9 cellular contexts compared by ENCODE assay signal in genomic region chr10:132443998-132444876, GRCh38. TPM values are rescaled to one million over a fixed set of nuclear protein-coding genes. Genes with fewer than 3 reads are reported as not detected.
DNase-seq lines count a peak whose midpoint lies in the region; ATAC-seq and TF ChIP-seq lines count a peak whose summit lies in the region.
"Had no signal": no experiment of that assay in that cellular context is flagged by ENCODE, and none has a peak within 500 bp of the region (broad histone marks: within the 10 kb centered on the region; RNA-seq: fewer than 3 reads in every experiment).

No MANE protein-coding gene starts in this region.

- H3K27me3 Mint-ChIP-seq in activated T-cell treated with anti-CD3 and anti-CD28 coated beads, Interleukin-2, amount 50 U/mL, for 24 hours, result no peaks in the 10 kb centered on the region
- no peaks in the 10 kb centered on the region for H3K27me3 Mint-ChIP-seq in activated T-cell treated with anti-CD3 and anti-CD28 coated beads, Interleukin-2, amount 50 U/mL, for 4 hours (ENCODE audit: low read depth)
- H3K27me3 Mint-ChIP-seq in activated T-helper 1 cell treated with anti-CD3 and anti-CD28 coated beads, Interleukin-12 subunit alpha, Interleukin-12 subunit beta, Interleukin-2, Interleukin-4 antibody, amounts not matched to agents 30 ng/mL and 10 ng/mL and 1 ng/mL, durations not matched to agents 14 hours and 24 hours and 36 hours (ENCODE audit: insufficient read depth), result peaks cover 1% of the 10 kb centered on the region
- H3K27me3 Mint-ChIP-seq in osteocyte (ENCODE audit: unreplicated experiment), result no peaks in the 10 kb centered on the region

- intact Hi-C loops in activated T-helper 1 cell treated with anti-CD3 and anti-CD28 coated beads, Interleukin-12 subunit alpha, Interleukin-12 subunit beta, Interleukin-2, Interleukin-4 antibody, amounts not matched to agents 30 ng/mL and 10 ng/mL and 1 ng/mL, durations not matched to agents 14 hours and 24 hours and 36 hours (cut with micrococcal nuclease), result loop anchor here (10.0 kb wide), 1 partner anchor 259 kb away; the partner anchor contains the start of gene DPYSL4

- H3K9me3 Mint-ChIP-seq in activated T-cell treated with anti-CD3 and anti-CD28 coated beads, Interleukin-2, amount 50 U/mL, for 24 hours, result no peaks in the 10 kb centered on the region
- H3K9me3 Mint-ChIP-seq in activated T-cell treated with anti-CD3 and anti-CD28 coated beads, Interleukin-2, amount 50 U/mL, for 4 hours, result no peaks in the 10 kb centered on the region
- H3K9me3 Mint-ChIP-seq in activated T-helper 1 cell treated with anti-CD3 and anti-CD28 coated beads, Interleukin-12 subunit alpha, Interleukin-12 subunit beta, Interleukin-2, Interleukin-4 antibody, amounts not matched to agents 30 ng/mL and 10 ng/mL and 1 ng/mL, durations not matched to agents 14 hours and 24 hours and 36 hours, result no peaks in the 10 kb centered on the region
- H3K9me3 Mint-ChIP-seq in osteocyte (ENCODE audit: unreplicated experiment), result no peaks in the 10 kb centered on the region

- POLR2A ChIA-PET in HEK293T (lab: Yijun Ruan, JAX), result interaction anchor here (1.5 to 2.3 kb wide), 2 partner anchors 10 to 25 kb away, joined by 4 to 5 read pairs; no protein-coding TSS in a partner anchor

- no peak for DNase-seq in activated T-cell treated with anti-CD3 and anti-CD28 coated beads, Interleukin-2, amount 50 U/mL, for 24 hours
- no peak for DNase-seq in activated T-cell treated with anti-CD3 and anti-CD28 coated beads, Interleukin-2, amount 50 U/mL, for 4 hours
- DNase-seq in NCI-H460 (ENCODE audit: extremely low read depth, low read depth) (peak; percentile 34), osteocyte (ENCODE audit: extremely low spot score, unreplicated experiment) (no peak), HEK293T (ENCODE audit: extremely low spot score) (no peak), NCI-H526 treated with DMSO at 0.1 percent for 48 hours (lab: John Stamatoyannopoulos, UW) (no peak)
- DNase-seq in activated T-helper 1 cell treated with anti-CD3 and anti-CD28 coated beads, Interleukin-12 subunit alpha, Interleukin-12 subunit beta, Interleukin-2, Interleukin-4 antibody, amounts not matched to agents 30 ng/mL and 10 ng/mL and 1 ng/mL, durations not matched to agents 14 hours and 24 hours and 36 hours (ENCODE audit: low spot score), result no peak
- DNase-seq: H9 had no signal

- no peak overlapping the region for H3K4me3 Mint-ChIP-seq in activated T-cell treated with anti-CD3 and anti-CD28 coated beads, Interleukin-2, amount 50 U/mL, for 24 hours
- H3K4me3 Mint-ChIP-seq in activated T-cell treated with anti-CD3 and anti-CD28 coated beads, Interleukin-2, amount 50 U/mL, for 4 hours, result no peak overlapping the region
- no peak overlapping the region for H3K4me3 Mint-ChIP-seq in activated T-helper 1 cell treated with anti-CD3 and anti-CD28 coated beads, Interleukin-12 subunit alpha, Interleukin-12 subunit beta, Interleukin-2, Interleukin-4 antibody, amounts not matched to agents 30 ng/mL and 10 ng/mL and 1 ng/mL, durations not matched to agents 14 hours and 24 hours and 36 hours
- H3K4me3 Mint-ChIP-seq in osteocyte (ENCODE audit: unreplicated experiment), result no peak overlapping the region
- H3K4me3 Mint-ChIP-seq: H9 had no signal

- TF ChIP-seq CTCF in osteocyte (IDR thresholded peaks at IDR 0.05), result no peak

- no peaks in the 10 kb centered on the region for H3K36me3 Mint-ChIP-seq in activated T-cell treated with anti-CD3 and anti-CD28 coated beads, Interleukin-2, amount 50 U/mL, for 24 hours (ENCODE audit: low read depth)
- H3K36me3 Mint-ChIP-seq in activated T-cell treated with anti-CD3 and anti-CD28 coated beads, Interleukin-2, amount 50 U/mL, for 4 hours (ENCODE audit: insufficient read depth), result no peaks in the 10 kb centered on the region
- H3K36me3 Mint-ChIP-seq in activated T-helper 1 cell treated with anti-CD3 and anti-CD28 coated beads, Interleukin-12 subunit alpha, Interleukin-12 subunit beta, Interleukin-2, Interleukin-4 antibody, amounts not matched to agents 30 ng/mL and 10 ng/mL and 1 ng/mL, durations not matched to agents 14 hours and 24 hours and 36 hours (ENCODE audit: low read depth), result no peaks in the 10 kb centered on the region
- H3K36me3 Mint-ChIP-seq in osteocyte (ENCODE audit: unreplicated experiment), result no peaks in the 10 kb centered on the region

- H3K27ac Mint-ChIP-seq in activated T-cell treated with anti-CD3 and anti-CD28 coated beads, Interleukin-2, amount 50 U/mL, for 24 hours, result peak overlapping the region; percentile 50
- H3K27ac Mint-ChIP-seq in activated T-helper 1 cell treated with anti-CD3 and anti-CD28 coated beads, Interleukin-12 subunit alpha, Interleukin-12 subunit beta, Interleukin-2, Interleukin-4 antibody, amounts not matched to agents 30 ng/mL and 10 ng/mL and 1 ng/mL, durations not matched to agents 14 hours and 24 hours and 36 hours, result peak overlapping the region; percentile 86
- peak overlapping the region; percentile 44 for H3K27ac Mint-ChIP-seq in osteocyte (ENCODE audit: unreplicated experiment)

- CTCF ChIA-PET in HEK293T (lab: Yijun Ruan, JAX), result no interaction called here

- ATAC-seq in activated T-cell treated with anti-CD3 and anti-CD28 coated beads, Interleukin-2, amount 50 U/mL, for 4 hours, result no peak
- ATAC-seq in HG03342 (IDR thresholded peaks at IDR 0.05; ENCODE audit: unreplicated experiment), result no peak

- H3K4me1 Mint-ChIP-seq in activated T-cell treated with anti-CD3 and anti-CD28 coated beads, Interleukin-2, amount 50 U/mL, for 24 hours (ENCODE audit: low read depth), result peaks cover 33% of the 10 kb centered on the region
- peaks cover 33% of the 10 kb centered on the region for H3K4me1 Mint-ChIP-seq in activated T-cell treated with anti-CD3 and anti-CD28 coated beads, Interleukin-2, amount 50 U/mL, for 4 hours (ENCODE audit: low read depth)
- H3K4me1 Mint-ChIP-seq in activated T-helper 1 cell treated with anti-CD3 and anti-CD28 coated beads, Interleukin-12 subunit alpha, Interleukin-12 subunit beta, Interleukin-2, Interleukin-4 antibody, amounts not matched to agents 30 ng/mL and 10 ng/mL and 1 ng/mL, durations not matched to agents 14 hours and 24 hours and 36 hours (ENCODE audit: low read depth), result peaks cover 34% of the 10 kb centered on the region
- peaks cover 45% of the 10 kb centered on the region for H3K4me1 Mint-ChIP-seq in osteocyte (ENCODE audit: unreplicated experiment)

TF ChIP-seq in HEK293T, 16 proteins besides CTCF, POLR2A, EP300 and RAD21:
- TF ChIP-seq ARNT (IDR thresholded peaks at IDR 0.05), result no peak
- TF ChIP-seq FOXK2 (IDR thresholded peaks at IDR 0.05), result no peak
- no peak for TF ChIP-seq FOXM1 (IDR thresholded peaks at IDR 0.05; ENCODE audit: borderline replicate concordance)
- no peak for TF ChIP-seq NFRKB (IDR thresholded peaks at IDR 0.05)
- TF ChIP-seq SUZ12 (IDR thresholded peaks at IDR 0.05), result no peak
- no peak for TF ChIP-seq HDGF (IDR thresholded peaks at IDR 0.05; ENCODE audit: borderline replicate concordance)
- no peak for TF ChIP-seq ELF4 (IDR thresholded peaks at IDR 0.05)

RNA-seq across cellular contexts. Expression of gene PWWP2B, which starts 47.2 kb away (rescaled TPM):
- total RNA-seq in activated T-cell treated with anti-CD3 and anti-CD28 coated beads, Interleukin-2, amount 50 U/mL, for 4 hours, result 1 to 10 TPM; 3.3 to 4.3 (median 4.1) TPM
- 18.6 and 21.8 TPM in 2 replicates for total RNA-seq in NCI-H460 (2014; rRNA removed; shearing (Covaris generic))
- polyA plus RNA-seq in NCI-H460 (2014; cell fraction: nucleus; rRNA removed), result 23.8 and 36.3 TPM in 2 replicates
- total RNA-seq in activated T-helper 1 cell treated with anti-CD3 and anti-CD28 coated beads, Interleukin-12 subunit alpha, Interleukin-12 subunit beta, Interleukin-2, Interleukin-4 antibody, amounts not matched to agents 30 ng/mL and 10 ng/mL and 1 ng/mL, durations not matched to agents 14 hours and 24 hours and 36 hours, result 4.1 and 4.8 TPM in 2 replicates
- total RNA-seq in osteocyte, result 12.9 and 14.6 TPM in 2 replicates
